ENCODE assay signal across 8 cellular contexts in genomic region chr1:185670187-185670627, GRCh38.
DNase-seq lines count a peak whose midpoint lies in the region; ATAC-seq and TF ChIP-seq lines count a peak whose summit lies in the region.

No MANE protein-coding gene starts in this region.

- WGBS in adrenal gland, 4 donors: 40 to 54% (median 43%) methylated on average over 6 of the region's 6 CpGs
- 52% methylated on average over 6 of the region's 6 CpGs for WGBS in hepatocyte (ENCODE audit: low lambda C conversion rate, missing lambda C conversion rate)

- H3K9me3 ChIP-seq in adrenal gland (replicated peaks in 1 of 3) (no peaks in the 10 kb centered on the region), hepatocyte (ENCODE audit: low read depth) (no peaks in the 10 kb centered on the region)

- TF ChIP-seq POLR2A in adrenal gland (IDR thresholded peaks at IDR 0.05): no peak

- TF ChIP-seq CTCF in adrenal gland (IDR thresholded peaks at IDR 0.05) (peak in 5 of 6 experiments; percentile 43 to 63 (median 55)), hepatocyte (IDR thresholded peaks at IDR 0.05; ENCODE audit: poor library complexity) (peak; percentile 70)

- peak; percentile 66 for DNase-seq in DMS 273 (lab: John Stamatoyannopoulos, UW; ENCODE audit: unreplicated experiment)
- no peak for DNase-seq in DMS 273 treated with DMSO at 0.1 percent for 48 hours (lab: John Stamatoyannopoulos, UW)
- peak; percentile 79 for DNase-seq in OCI-M1 (lab: John Stamatoyannopoulos, UW)
- peak; percentile 37 to 72 (median 52) for DNase-seq in adrenal gland
- peak; percentile 62 for DNase-seq in hepatocyte (ENCODE audit: low spot score)
- peak; percentile 11 to 23 for DNase-seq in stimulated activated CD4-positive, alpha-beta T cell treated with anti-CD3 and anti-CD28 coated beads, Interleukin-4, amount 100 ng/mL, for 48 hours (ENCODE audit: low read depth in 2 of 2)

- ATAC-seq in HG02840 (IDR thresholded peaks at IDR 0.05; ENCODE audit: low FRiP score, unreplicated experiment): peak; percentile 52
- no peak for ATAC-seq in HG03520 (IDR thresholded peaks at IDR 0.05; ENCODE audit: unreplicated experiment)

- no peaks in the 10 kb centered on the region for H3K36me3 ChIP-seq in adrenal gland (replicated peaks in 1 of 2)
- no peaks in the 10 kb centered on the region for H3K36me3 ChIP-seq in hepatocyte (replicated peaks; ENCODE audit: insufficient read depth, low read depth)

- H3K27ac ChIP-seq in adrenal gland: no peak overlapping the region
- no peak overlapping the region for H3K27ac ChIP-seq in hepatocyte

- H3K4me1 ChIP-seq in adrenal gland (replicated peaks in 1 of 2): no peaks in the 10 kb centered on the region
- H3K4me1 ChIP-seq in hepatocyte (ENCODE audit: insufficient read depth): no peaks in the 10 kb centered on the region

- H3K79me2 ChIP-seq in hepatocyte: no peaks in the 10 kb centered on the region

- H3K27me3 ChIP-seq in adrenal gland (no peaks in the 10 kb centered on the region), hepatocyte (no peaks in the 10 kb centered on the region)

- intact Hi-C loops in adrenal gland (cut with DNase I): loop anchor here (10.0 kb wide), 2 partner anchors 245 to 355 kb away; partner anchors contain the start of gene IVNS1ABP (in 1 of the 2)

- no peaks in the 10 kb centered on the region for H3K9me2 ChIP-seq in hepatocyte (replicated peaks; ENCODE audit: insufficient read depth)

- no peak overlapping the region for H3K4me2 ChIP-seq in hepatocyte

- peak overlapping the region; percentile 20 for H2AFZ ChIP-seq in hepatocyte

- no peaks in the 10 kb centered on the region for H4K20me1 ChIP-seq in hepatocyte (ENCODE audit: insufficient read depth, poor library complexity, severe bottlenecking)

- H3K4me3 ChIP-seq in adrenal gland (no peak overlapping the region), hepatocyte (no peak overlapping the region)
